In the genomic region with DNA sequence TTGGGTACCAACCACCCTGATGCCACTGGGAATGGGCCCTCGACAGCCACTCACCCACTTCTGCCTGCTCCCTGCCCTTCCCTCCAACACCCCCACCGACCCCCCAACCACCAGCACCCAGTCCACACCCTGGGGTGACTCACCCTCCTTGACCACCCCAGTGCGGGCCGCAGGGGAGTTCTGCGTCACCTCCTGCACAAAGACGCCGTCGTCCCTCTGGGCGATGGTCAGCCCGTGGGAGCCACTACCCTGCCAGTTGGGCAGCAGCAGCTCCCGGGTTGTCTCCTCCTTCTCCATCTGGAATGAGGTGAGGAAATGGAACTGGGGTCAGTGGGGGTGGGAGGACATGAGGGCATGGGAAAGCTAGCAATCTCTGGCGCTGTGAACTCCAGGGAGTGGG, we compare ENCODE assay signal across 25 cellular contexts. TPM values are rescaled to one million over a fixed set of nuclear protein-coding genes. Genes with fewer than 3 reads are reported as not detected.
A peak's percentile ranks its signal among the peaks of the same experiment; 100 is the strongest.
DNase-seq lines count a peak whose midpoint lies in the region; ATAC-seq and TF ChIP-seq lines count a peak whose summit lies in the region.
"Had no signal": no experiment of that assay in that cellular context is flagged by ENCODE, and none has a peak within 500 bp of the region (broad histone marks: within the 10 kb centered on the region; RNA-seq: fewer than 3 reads in every experiment).

No MANE protein-coding gene starts in this region.

- intact Hi-C loops in naive thymus-derived CD4-positive, alpha-beta T cell (cut with micrococcal nuclease) = no loop called here

- no peak overlapping the region for H3K4me3 ChIP-seq in adipocyte (ENCODE audit: low read length)
- H3K4me3 ChIP-seq in naive thymus-derived CD4-positive, alpha-beta T cell (ENCODE audit: low read length) = no peak overlapping the region
- H3K4me3 ChIP-seq in stomach smooth muscle (ENCODE audit: low read length in 2 of 2) = peak overlapping the region in 1 of 2 donors; percentile 54
- H3K4me3 ChIP-seq: cardiac muscle cell, GM23338, ovary, testis had no signal

- H3K27me3 ChIP-seq in adipocyte (replicated peaks; ENCODE audit: control insufficient read depth, insufficient read depth, low read length) (no peaks in the 10 kb centered on the region), stomach smooth muscle (ENCODE audit: control insufficient read depth in 1 of 2, insufficient read depth in 2 of 2, low read length in 2 of 2) (no peaks in the 10 kb centered on the region)
- H3K27me3 ChIP-seq in naive thymus-derived CD4-positive, alpha-beta T cell (ENCODE audit: control insufficient read depth in 2 of 2, insufficient read depth in 2 of 2, low read length in 2 of 2) = no peaks in the 10 kb centered on the region
- H3K27me3 ChIP-seq: cardiac muscle cell, ovary, testis had no signal

- ATAC-seq in naive thymus-derived CD4-positive, alpha-beta T cell = peak; percentile 12
- no peak for ATAC-seq in HG03521 (IDR thresholded peaks at IDR 0.05; ENCODE audit: unreplicated experiment)
- ATAC-seq: natural killer cell treated with Interleukin-12 subunit alpha and Interleukin-12 subunit beta and Interleukin-15 and Interleukin-18, amount 100 ng/mL, for 72 hours; SK-N-SH treated with all-trans-retinoic acid at 6 μM for 48 hours had no signal

- H3K27me3 Mint-ChIP-seq in naive thymus-derived CD4-positive, alpha-beta T cell = no peaks in the 10 kb centered on the region
- H3K27me3 Mint-ChIP-seq in type B pancreatic cell = no peaks in the 10 kb centered on the region
- H3K27me3 Mint-ChIP-seq: activated naive CD8-positive, alpha-beta T cell; natural killer cell treated with Interleukin-12 subunit alpha and Interleukin-12 subunit beta and Interleukin-15 and Interleukin-18, amount 100 ng/mL, for 72 hours had no signal

- H3K9ac ChIP-seq in adipocyte (ENCODE audit: low read length) (peak overlapping the region; percentile 66), stomach smooth muscle (ENCODE audit: low read length in 2 of 2) (no peak overlapping the region)

- TF ChIP-seq CTCF in type B pancreatic cell (conservative IDR thresholded peaks at IDR 0.05) = no peak

- H3K4me1 ChIP-seq in adipocyte (ENCODE audit: control insufficient read depth, insufficient read depth, low read length) (peaks cover 49% of the 10 kb centered on the region), stomach smooth muscle (ENCODE audit: control insufficient read depth, insufficient read depth, low read length) (peaks cover 64% of the 10 kb centered on the region)
- peaks cover 13 to 26% of the 10 kb centered on the region in 2 donors for H3K4me1 ChIP-seq in naive thymus-derived CD4-positive, alpha-beta T cell (ENCODE audit: control insufficient read depth in 2 of 2, insufficient read depth in 2 of 2, low read length in 2 of 2)

- no peak overlapping the region for H3K27ac ChIP-seq in naive thymus-derived CD4-positive, alpha-beta T cell (ENCODE audit: low read depth, low read length)
- H3K27ac ChIP-seq in stomach smooth muscle (ENCODE audit: low read length) = peak overlapping the region; percentile 41
- H3K27ac ChIP-seq: 22Rv1, cardiac muscle cell, ovary, testis had no signal

- POLR2A ChIA-PET in naive thymus-derived CD4-positive, alpha-beta T cell (lab: Charles Lee) = interaction anchor here (0.6 kb wide), 1 partner anchor 111 kb away, joined by 5 read pairs; no protein-coding TSS in a partner anchor

- peaks cover 8 to 24% (median 16%) of the 10 kb centered on the region in 7 donors for H3K4me1 Mint-ChIP-seq in naive thymus-derived CD4-positive, alpha-beta T cell
- peaks cover 21% of the 10 kb centered on the region for H3K4me1 Mint-ChIP-seq in type B pancreatic cell (ENCODE audit: unreplicated experiment)

- H3K9me3 ChIP-seq in adipocyte (ENCODE audit: control insufficient read depth, low read length) (no peaks in the 10 kb centered on the region), stomach smooth muscle (ENCODE audit: control insufficient read depth in 2 of 2, low read length in 2 of 2) (no peaks in the 10 kb centered on the region)
- no peaks in the 10 kb centered on the region for H3K9me3 ChIP-seq in naive thymus-derived CD4-positive, alpha-beta T cell (ENCODE audit: control insufficient read depth in 2 of 3, low read length in 3 of 3)
- H3K9me3 ChIP-seq: ovary, testis had no signal

- DNase-seq in DMS53 (lab: John Stamatoyannopoulos, UW) = peak; percentile 58
- no peak for DNase-seq in DMS53 treated with DMSO at 0.1 percent for 48 hours (lab: John Stamatoyannopoulos, UW; ENCODE audit: unreplicated experiment)
- no peak for DNase-seq in adipocyte (ENCODE audit: low read depth)
- DNase-seq in naive thymus-derived CD4-positive, alpha-beta T cell = no peak
- no peak for DNase-seq in type B pancreatic cell (ENCODE audit: extremely low spot score, unreplicated experiment)
- DNase-seq in NCI-H2171 treated with DMSO at 0.1 percent for 48 hours (lab: John Stamatoyannopoulos, UW) = no peak
- DNase-seq: activated CD4-positive, alpha-beta T cell treated with anti-CD3 and anti-CD28 coated beads for 1 hour; activated effector memory CD4-positive, alpha-beta T cell treated with Interleukin-2 at 50 U/mL for 16 hours; dermis blood vessel endothelial cell; islet precursor cell; NCI-H1092; ovary; retina; stimulated activated CD4-positive, alpha-beta T cell treated with anti-CD3 and anti-CD28 coated beads, Interleukin-12 subunit alpha, Interleukin-12 subunit beta, amount 100 ng/mL, for 4 hours; stimulated activated CD4-positive, alpha-beta T cell treated with anti-CD3 and anti-CD28 coated beads, Interleukin-4, amount 100 ng/mL, for 1 hour; T-helper 2 cell; testis had no signal

- no peak overlapping the region for H3K4me3 Mint-ChIP-seq in naive thymus-derived CD4-positive, alpha-beta T cell
- H3K4me3 Mint-ChIP-seq in type B pancreatic cell = no peak overlapping the region
- H3K4me3 Mint-ChIP-seq: activated naive CD8-positive, alpha-beta T cell; natural killer cell treated with Interleukin-12 subunit alpha and Interleukin-12 subunit beta and Interleukin-15 and Interleukin-18, amount 100 ng/mL, for 72 hours had no signal

- CTCF ChIA-PET in naive thymus-derived CD4-positive, alpha-beta T cell (lab: Charles Lee) = no interaction called here

- no peaks in the 10 kb centered on the region for H3K9me3 Mint-ChIP-seq in naive thymus-derived CD4-positive, alpha-beta T cell
- no peaks in the 10 kb centered on the region for H3K9me3 Mint-ChIP-seq in type B pancreatic cell
- H3K9me3 Mint-ChIP-seq: natural killer cell treated with Interleukin-12 subunit alpha and Interleukin-12 subunit beta and Interleukin-15 and Interleukin-18, amount 100 ng/mL, for 72 hours had no signal

- H3K27ac Mint-ChIP-seq in naive thymus-derived CD4-positive, alpha-beta T cell = no peak overlapping the region
- H3K27ac Mint-ChIP-seq in type B pancreatic cell = no peak overlapping the region
- H3K27ac Mint-ChIP-seq: activated naive CD8-positive, alpha-beta T cell; GM23338 had no signal

- H3K36me3 ChIP-seq in adipocyte (ENCODE audit: control insufficient read depth, insufficient read depth, low read length, severe bottlenecking) = peaks cover 56% of the 10 kb centered on the region
- H3K36me3 ChIP-seq in naive thymus-derived CD4-positive, alpha-beta T cell (ENCODE audit: control insufficient read depth in 2 of 3, insufficient read depth in 3 of 3, low read length in 3 of 3) = peaks cover 0 to 51% (median 41%) of the 10 kb centered on the region in 3 experiments
- H3K36me3 ChIP-seq in stomach smooth muscle (ENCODE audit: control insufficient read depth in 2 of 2, insufficient read depth in 2 of 2, low read length in 2 of 2) = peaks cover 51 to 53% of the 10 kb centered on the region in 2 donors
- H3K36me3 ChIP-seq: ovary had no signal

- peaks cover 6 to 37% (median 32%) of the 10 kb centered on the region in 5 donors for H3K36me3 Mint-ChIP-seq in naive thymus-derived CD4-positive, alpha-beta T cell
- peaks cover 44% of the 10 kb centered on the region for H3K36me3 Mint-ChIP-seq in type B pancreatic cell

RNA-seq across cellular contexts. Expression of gene AHNAK, which starts 10.8 kb away (rescaled TPM):
- total RNA-seq in naive thymus-derived CD4-positive, alpha-beta T cell = 100 to 1,000 TPM; 174 to 622 (median 243) TPM
- 1 to 10 TPM; 6.7 to 7.7 TPM for polyA plus RNA-seq in naive thymus-derived CD4-positive, alpha-beta T cell
- total RNA-seq in type B pancreatic cell (ENCODE audit: low replicate concordance) = 302 and 656 TPM in 2 replicates

RNA-seq across cellular contexts. Expression of gene EEF1G, which starts 37.9 kb away (rescaled TPM):
- total RNA-seq in naive thymus-derived CD4-positive, alpha-beta T cell = 1,000 to 10,000 TPM; 1,186 to 2,550 (median 2,338) TPM
- polyA plus RNA-seq in naive thymus-derived CD4-positive, alpha-beta T cell = 1,000 to 10,000 TPM; 2,027 to 2,354 TPM
- total RNA-seq in type B pancreatic cell (ENCODE audit: low replicate concordance) = 1,846 and 2,051 TPM in 2 replicates

RNA-seq across cellular contexts. Expression of gene TUT1, which starts 55.5 kb away (rescaled TPM):
- total RNA-seq in naive thymus-derived CD4-positive, alpha-beta T cell = 10 to 100 TPM; 34.5 to 54.6 (median 37.4) TPM
- 10 to 100 TPM; 20.2 to 25.4 TPM for polyA plus RNA-seq in naive thymus-derived CD4-positive, alpha-beta T cell
- total RNA-seq in type B pancreatic cell (ENCODE audit: low replicate concordance) = 15.0 and 22.1 TPM in 2 replicates
